ENCODE assay signal across 1 cellular context in genomic region chr7:139133335-139134139, GRCh38.
A peak's percentile ranks its signal among the peaks of the same experiment; 100 is the strongest.
TF ChIP-seq lines count a peak whose summit lies in the region.

No MANE protein-coding gene starts in this region.

TF ChIP-seq in K562, 482 proteins besides CTCF, POLR2A, EP300 and RAD21 (continued from another document and continues in another):
- TF ChIP-seq PCBP2 (IDR thresholded peaks at IDR 0.05; ENCODE audit: low read depth, low read length, poor library complexity, severe bottlenecking): no peak
- no peak for TF ChIP-seq ZNF274 (IDR thresholded peaks at IDR 0.05; ENCODE audit: borderline replicate concordance, low read depth, low read length)
- peak; percentile 63 for TF ChIP-seq POLR2B (IDR thresholded peaks at IDR 0.05; ENCODE audit: low read depth, partially characterized antibody)
- TF ChIP-seq HMG20A (CRISPR knock-in tag; conservative IDR thresholded peaks at IDR 0.05): no peak
- TF ChIP-seq NCOA6 (IDR thresholded peaks at IDR 0.05): peak; percentile 58; the same call in 1 of the 2 replicates
- peak in 1 of 2 experiments; percentile 92; a peak in 2 of 4 replicates for TF ChIP-seq KDM4B (IDR thresholded peaks at IDR 0.05; ENCODE audit: borderline replicate concordance in 2 of 2, low read depth in 1 of 2)
- TF ChIP-seq ELF2 (CRISPR knock-in tag; IDR thresholded peaks at IDR 0.05): peak; percentile 71
- TF ChIP-seq POLR2G (IDR thresholded peaks at IDR 0.05; ENCODE audit: low read depth, low read length): peak; percentile 87
- TF ChIP-seq FOXJ3 (CRISPR knock-in tag; IDR thresholded peaks at IDR 0.05): 0 out of 2 replicates have a peak, but pooled peaks have one; percentile 57
- TF ChIP-seq THAP12 (CRISPR knock-in tag; IDR thresholded peaks at IDR 0.05): peak; percentile 43; the same call in 1 of the 2 replicates
- TF ChIP-seq CSDE1 (IDR thresholded peaks at IDR 0.05): peak in 1 of 2 experiments; percentile 85; a peak in 2 of 4 replicates
- TF ChIP-seq HLTF (IDR thresholded peaks at IDR 0.05): 0 out of 2 replicates have a peak, but pooled peaks have one; percentile 38
- peak; percentile 96 for TF ChIP-seq MXI1 (IDR thresholded peaks at IDR 0.05; ENCODE audit: low read depth, low read length)
- no peak for TF ChIP-seq ARHGAP35 (IDR thresholded peaks at IDR 0.05; ENCODE audit: partially characterized antibody)
- no peak for TF ChIP-seq ZSCAN32 (CRISPR knock-in tag; IDR thresholded peaks at IDR 0.05)
- no peak for TF ChIP-seq MAFG (tag; conservative IDR thresholded peaks at IDR 0.05)
- TF ChIP-seq MECOM (CRISPR knock-in tag; IDR thresholded peaks at IDR 0.05): peak; percentile 81
- TF ChIP-seq E2F3 (CRISPR knock-in tag; IDR thresholded peaks at IDR 0.05): 0 out of 2 replicates have a peak, but pooled peaks have one; percentile 75
- no peak for TF ChIP-seq TEAD2 (tag; IDR thresholded peaks at IDR 0.05)
- TF ChIP-seq POLR2H (tag; IDR thresholded peaks at IDR 0.05; ENCODE audit: low read depth): no peak
- no peak for TF ChIP-seq CBFB (CRISPR knock-in tag; IDR thresholded peaks at IDR 0.05)
- TF ChIP-seq PML (IDR thresholded peaks at IDR 0.05; ENCODE audit: low read length): peak; percentile 63; the same call in 1 of the 2 replicates
- no peak for TF ChIP-seq MED1 (CRISPR knock-in tag; IDR thresholded peaks at IDR 0.05; ENCODE audit: borderline replicate concordance)
- TF ChIP-seq LARP7 (IDR thresholded peaks at IDR 0.05): no peak
- no peak for TF ChIP-seq CBX2 (IDR thresholded peaks at IDR 0.05; ENCODE audit: insufficient read depth, low read length, poor library complexity, severe bottlenecking)
- TF ChIP-seq NFRKB (IDR thresholded peaks at IDR 0.05; ENCODE audit: low read depth): peak; percentile 82
- no peak for TF ChIP-seq ZNF75A (CRISPR knock-in tag; IDR thresholded peaks at IDR 0.05)
- TF ChIP-seq FOXA1 (IDR thresholded peaks at IDR 0.05; ENCODE audit: borderline replicate concordance): no peak
- TF ChIP-seq NCOA1 (IDR thresholded peaks at IDR 0.05; ENCODE audit: low read depth): peak; percentile 99
- no peak for TF ChIP-seq ZNF324 (CRISPR knock-in tag; IDR thresholded peaks at IDR 0.05)
- TF ChIP-seq ZNF407 (IDR thresholded peaks at IDR 0.05; ENCODE audit: low read depth): peak; percentile 45; the same call in 1 of the 2 replicates
- TF ChIP-seq ETS2 (tag; IDR thresholded peaks at IDR 0.05; ENCODE audit: borderline replicate concordance, poor library complexity, severe bottlenecking): no peak
- peak; percentile 96 for TF ChIP-seq ZBTB40 (IDR thresholded peaks at IDR 0.05)
- no peak for TF ChIP-seq ZBTB40 (CRISPR knock-in tag; IDR thresholded peaks at IDR 0.05)
- TF ChIP-seq XRCC4 (IDR thresholded peaks at IDR 0.05; ENCODE audit: extremely low read depth, insufficient read depth, insufficient read length): no peak
- no peak for TF ChIP-seq NR0B1 (IDR thresholded peaks at IDR 0.05; ENCODE audit: partially characterized antibody)
- no peak for TF ChIP-seq ZNF764 (CRISPR knock-in tag; IDR thresholded peaks at IDR 0.05; ENCODE audit: low read depth)
- no peak for TF ChIP-seq TGIF2 (CRISPR knock-in tag; IDR thresholded peaks at IDR 0.05)
- TF ChIP-seq RBM39 (optimal IDR thresholded peaks at IDR 0.05; ENCODE audit: low read depth, low read length): peak; percentile 96
- TF ChIP-seq THAP7 (CRISPR knock-in tag; IDR thresholded peaks at IDR 0.05): no peak
